ENCODE assay signal across 8 cellular contexts in the genomic region with DNA sequence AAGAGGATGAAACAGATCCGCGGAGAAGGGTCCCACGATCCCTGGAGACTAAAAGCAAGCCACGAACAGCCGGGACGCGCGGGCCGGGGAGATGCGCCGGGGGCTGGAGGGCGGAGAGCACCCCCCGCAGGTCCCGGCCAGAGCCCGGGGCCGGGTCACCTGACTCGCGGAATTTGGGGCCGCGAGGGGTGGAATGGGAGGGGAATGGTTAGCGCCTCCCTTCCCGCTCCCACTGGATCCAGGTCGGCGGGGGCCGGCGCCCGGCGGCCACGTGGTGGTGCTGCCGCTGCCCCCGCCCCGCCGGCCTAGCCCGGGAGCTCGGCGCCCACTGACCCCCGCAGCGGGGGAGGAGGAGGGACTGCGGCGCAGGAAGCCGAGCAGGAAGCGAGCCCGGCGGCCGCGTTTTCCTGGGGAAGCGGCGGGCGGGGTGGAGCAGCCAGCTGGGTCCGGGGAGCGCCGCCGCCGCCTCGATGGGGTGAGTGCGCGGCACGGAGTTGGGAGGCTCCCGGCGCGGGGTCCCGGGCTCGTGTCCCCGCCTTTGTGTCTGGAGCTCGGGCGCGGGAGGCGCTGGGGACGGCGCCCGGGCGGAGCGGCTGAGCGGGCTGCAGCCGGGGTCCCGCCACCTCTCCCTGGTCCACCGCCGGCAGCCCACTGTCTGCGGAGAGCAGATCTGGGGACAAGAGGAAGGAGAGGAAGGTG. TPM values are rescaled to one million over a fixed set of nuclear protein-coding genes. Genes with fewer than 3 reads are reported as not detected.
A peak's percentile ranks its signal among the peaks of the same experiment; 100 is the strongest.
DNase-seq lines count a peak whose midpoint lies in the region; ATAC-seq and TF ChIP-seq lines count a peak whose summit lies in the region.

A gene (plus strand): TSS at position 328 of the 699 bp plus-strand sequence. CDS start 30,592 bp downstream, outside the sequence.

- peaks cover 3% of the 10 kb centered on the region for H3K36me3 Mint-ChIP-seq in activated CD4-positive, alpha-beta T cell treated with anti-CD3 and anti-CD28 coated beads for 36 hours (ENCODE audit: low read depth)

- H3K4me2 ChIP-seq in fibroblast of lung (ENCODE audit: extremely low read depth, insufficient read depth, low read length), result peak within 1 kb of the TSS; percentile 84

- TF ChIP-seq POLR2A in suprapubic skin (IDR thresholded peaks at IDR 0.05), result no peak

- H3K9me3 Mint-ChIP-seq in activated CD4-positive, alpha-beta T cell treated with anti-CD3 and anti-CD28 coated beads for 36 hours (ENCODE audit: low read depth), result no peaks in the 10 kb centered on the region

- no peak for TF ChIP-seq EP300 in suprapubic skin (IDR thresholded peaks at IDR 0.05)

- WGBS in suprapubic skin, result 0% methylated on average over 11 of the region's 79 CpGs

- peak; percentile 30 for ATAC-seq in activated CD4-positive, alpha-beta T cell treated with anti-CD3 and anti-CD28 coated beads for 36 hours
- ATAC-seq in mucosa of descending colon, result peak; percentile 83
- no peak for ATAC-seq in GM21825 (IDR thresholded peaks at IDR 0.05; ENCODE audit: unreplicated experiment)

- POLR2A ChIA-PET in activated CD4-positive, alpha-beta T cell treated with anti-CD3 and anti-CD28 coated beads for 36 hours (lab: Charles Lee), result interaction anchor here (0.8 kb wide), 1 partner anchor 273 kb away, joined by 3 read pairs; a partner anchor contains a TSS

- H3K9me3 ChIP-seq in fibroblast of lung (ENCODE audit: control insufficient read depth, insufficient read depth, low read depth, low read length) (no peaks in the 10 kb centered on the region), mucosa of descending colon (no peaks in the 10 kb centered on the region), suprapubic skin (no peaks in the 10 kb centered on the region)

- peaks cover 16% of the 10 kb centered on the region for H3K4me1 Mint-ChIP-seq in activated CD4-positive, alpha-beta T cell treated with anti-CD3 and anti-CD28 coated beads for 36 hours

- H3K27me3 ChIP-seq in fibroblast of lung (ENCODE audit: control insufficient read depth, insufficient read depth, low read length), result no peaks in the 10 kb centered on the region
- no peaks in the 10 kb centered on the region for H3K27me3 ChIP-seq in suprapubic skin

- CTCF ChIA-PET in activated CD4-positive, alpha-beta T cell treated with anti-CD3 and anti-CD28 coated beads for 36 hours (lab: Charles Lee), result interaction anchor here (0.6 kb wide), 1 partner anchor 122 kb away, joined by 3 read pairs; no protein-coding TSS in a partner anchor

- DNase-seq in activated CD4-positive, alpha-beta T cell treated with anti-CD3 and anti-CD28 coated beads for 36 hours, result peak; percentile 37
- DNase-seq in activated CD4-positive, alpha-beta T cell treated with anti-CD3 and anti-CD28 coated beads for 1 hour, result no peak
- DNase-seq in NCI-H446 treated with DMSO at 0.1 percent for 48 hours (lab: John Stamatoyannopoulos, UW), result peak; percentile 28
- peak; percentile 9 for DNase-seq in activated T-helper 1 cell treated with Interleukin-2 at 50 U/mL for 16 hours (ENCODE audit: low read depth)
- peak; percentile 81 to 87 for DNase-seq in fibroblast of lung (ENCODE audit: low read depth in 2 of 2)
- peak; percentile 67 to 76 (median 72) for DNase-seq in mucosa of descending colon
- DNase-seq in suprapubic skin (ENCODE audit: low spot score in 2 of 2), result peak; percentile 81 to 87

- peaks cover 32% of the 10 kb centered on the region for H3K27me3 Mint-ChIP-seq in activated CD4-positive, alpha-beta T cell treated with anti-CD3 and anti-CD28 coated beads for 36 hours

- H3K9ac ChIP-seq in fibroblast of lung (ENCODE audit: insufficient read depth, low read length), result peak within 1 kb of the TSS; percentile 92

- peak within 1 kb of the TSS; percentile 85 for H3K27ac ChIP-seq in fibroblast of lung (ENCODE audit: insufficient read depth, low read length)
- peak within 1 kb of the TSS; percentile 91 for H3K27ac ChIP-seq in suprapubic skin

- H3K36me3 ChIP-seq in fibroblast of lung (ENCODE audit: control insufficient read depth, insufficient read depth, low read length), result no peaks in the 10 kb centered on the region
- H3K36me3 ChIP-seq in mucosa of descending colon (ENCODE audit: low read depth), result no peaks in the 10 kb centered on the region
- no peaks in the 10 kb centered on the region for H3K36me3 ChIP-seq in suprapubic skin

- intact Hi-C loops in activated CD4-positive, alpha-beta T cell treated with anti-CD3 and anti-CD28 coated beads for 36 hours (cut with DNase I, micrococcal nuclease), result loop anchor here (2.0 to 5.0 kb wide), 2 partner anchors 183 to 261 kb away; a partner anchor contains a TSS
- intact Hi-C loops in mucosa of descending colon (cut with DNase I, micrococcal nuclease), result no loop called here

- TF ChIP-seq CTCF in fibroblast of lung (conservative IDR thresholded peaks at IDR 0.05 in 1 of 2, IDR thresholded peaks at IDR 0.05 in 1 of 2; ENCODE audit: low read depth in 1 of 2, low read length in 2 of 2), result no peak
- no peak for TF ChIP-seq CTCF in mucosa of descending colon (IDR thresholded peaks at IDR 0.05)
- peak in 1 of 2 donors; percentile 23 for TF ChIP-seq CTCF in suprapubic skin (IDR thresholded peaks at IDR 0.05)

- peak within 1 kb of the TSS; percentile 83 for H3K4me3 Mint-ChIP-seq in activated CD4-positive, alpha-beta T cell treated with anti-CD3 and anti-CD28 coated beads for 36 hours

- H4K20me1 ChIP-seq in fibroblast of lung (ENCODE audit: control insufficient read depth, extremely low read depth, insufficient read depth, low read length), result no peaks in the 10 kb centered on the region

- H3K79me2 ChIP-seq in fibroblast of lung (ENCODE audit: control insufficient read depth, insufficient read depth, low read length), result peaks cover 43% of the 10 kb centered on the region

- peak within 1 kb of the TSS; percentile 63 for H2AFZ ChIP-seq in fibroblast of lung (ENCODE audit: low read length)

- H3K4me3 ChIP-seq in fibroblast of lung (replicated peaks in 1 of 4; ENCODE audit: control extremely low read depth in 1 of 4, insufficient read depth in 1 of 4, low read depth in 3 of 4, low read length in 4 of 4) (peak within 1 kb of the TSS; percentile 77 to 94 (median 78)), mucosa of descending colon (peak within 1 kb of the TSS; percentile 72), suprapubic skin (peak within 1 kb of the TSS; percentile 91)

- H3K4me1 ChIP-seq in fibroblast of lung (ENCODE audit: control insufficient read depth, extremely low read depth, insufficient read depth, low read length) (peaks cover 18% of the 10 kb centered on the region), mucosa of descending colon (ENCODE audit: low read depth) (peaks cover 11% of the 10 kb centered on the region), suprapubic skin (peaks cover 26% of the 10 kb centered on the region)

- H3K27ac Mint-ChIP-seq in activated CD4-positive, alpha-beta T cell treated with anti-CD3 and anti-CD28 coated beads for 36 hours, result peak within 1 kb of the TSS; percentile 85

RNA-seq across cellular contexts. Expression of the gene that starts here (rescaled TPM):
- 1 to 10 TPM; 4.5 to 7.1 TPM for total RNA-seq in activated CD4-positive, alpha-beta T cell treated with anti-CD3 and anti-CD28 coated beads for 36 hours
- total RNA-seq in fibroblast of lung (82.7 and 125 TPM in 2 replicates), mucosa of descending colon (10 to 100 TPM; 14.0 to 41.0 (median 23.4) TPM), suprapubic skin (10 to 100 TPM; 24.2 to 40.1 (median 28.0) TPM)
- polyA plus RNA-seq in fibroblast of lung, result 98.7 and 128 TPM in 2 replicates
- 98.4 and 101 TPM in 2 replicates for polyA plus RNA-seq in fibroblast of lung (2012)
- polyA minus RNA-seq in fibroblast of lung (ENCODE audit: low replicate concordance), result 542 and 706 TPM in 2 replicates

Comparison
In these comparisons a context has a peak if more than half of its experiments do, and no peak if none do; other contexts are left out.
1. intact Hi-C loops: an anchor here in activated CD4-positive, alpha-beta T cell treated with anti-CD3 and anti-CD28 coated beads for 36 hours (2.0 to 5.0 kb wide); none called in mucosa of descending colon.